Comparison of ENCODE assay signal across 7 cellular contexts in the genomic region with DNA sequence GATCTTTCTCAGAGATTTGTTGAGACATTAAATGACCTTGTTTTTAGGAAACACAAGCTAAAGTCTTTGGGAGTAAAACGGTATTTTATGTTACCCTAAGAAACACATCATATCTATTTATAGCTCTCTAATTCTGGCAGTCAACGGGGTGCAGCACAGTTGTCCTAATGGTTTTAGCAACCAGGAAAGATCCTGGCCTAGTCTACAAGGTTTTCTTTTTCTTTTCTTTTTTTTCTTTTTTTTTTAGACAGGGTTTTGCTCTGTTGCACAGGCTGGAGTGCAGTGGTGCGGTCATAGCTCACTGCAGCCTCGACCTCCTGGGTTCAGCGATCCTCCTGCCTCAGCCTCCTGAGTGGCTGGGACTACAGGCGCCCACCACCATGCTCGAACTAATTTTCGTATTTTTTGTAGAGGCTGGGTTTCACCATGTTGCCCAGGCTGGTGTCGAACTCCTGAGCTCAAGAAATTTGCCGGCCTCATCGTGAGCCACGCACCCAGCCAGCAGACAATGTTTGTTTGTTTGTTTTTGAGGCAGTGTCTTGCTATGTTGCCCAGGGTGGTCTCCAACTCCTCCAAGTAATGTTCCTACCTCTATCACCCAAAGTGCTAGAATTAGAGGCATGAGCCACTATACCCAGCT. TPM values are rescaled to one million over a fixed set of nuclear protein-coding genes. Genes with fewer than 3 reads are reported as not detected.
DNase-seq lines count a peak whose midpoint lies in the region; ATAC-seq and TF ChIP-seq lines count a peak whose summit lies in the region.
"Had no signal": no experiment of that assay in that cellular context is flagged by ENCODE, and none has a peak within 500 bp of the region (broad histone marks: within the 10 kb centered on the region; RNA-seq: fewer than 3 reads in every experiment).

No MANE protein-coding gene starts in this region.

- H3K36me3 ChIP-seq in adipocyte (ENCODE audit: control insufficient read depth, insufficient read depth, low read length, severe bottlenecking) (peaks cover 18% of the 10 kb centered on the region), right atrium auricular region (peaks cover 26% of the 10 kb centered on the region), subcutaneous abdominal adipose tissue (ENCODE audit: control insufficient read depth in 5 of 5, insufficient read depth in 5 of 5, low read length in 5 of 5) (peaks cover 2 to 28% (median 26%) of the 10 kb centered on the region in 5 donors)

- TF ChIP-seq CTCF in right atrium auricular region (IDR thresholded peaks at IDR 0.05): no peak

- H3K9ac ChIP-seq in adipocyte (ENCODE audit: low read length) (peak overlapping the region; percentile 97), subcutaneous abdominal adipose tissue (ENCODE audit: low read length in 5 of 5) (peak overlapping the region; percentile 11 to 96 (median 53))

- H3K27me3 ChIP-seq in adipocyte (replicated peaks; ENCODE audit: control insufficient read depth, insufficient read depth, low read length) (no peaks in the 10 kb centered on the region), right atrium auricular region (no peaks in the 10 kb centered on the region), subcutaneous abdominal adipose tissue (ENCODE audit: control insufficient read depth in 5 of 5, insufficient read depth in 4 of 5, low read length in 5 of 5) (no peaks in the 10 kb centered on the region)

- DNase-seq in adipocyte (ENCODE audit: low read depth) (no peak), right atrium auricular region (ENCODE audit: low spot score) (no peak), T1000 (lab: John Stamatoyannopoulos, UW) (no peak)
- DNase-seq: activated T-cell treated with anti-CD3 and anti-CD28 coated beads, Interleukin-2, amount 50 U/mL, for 72 hours had no signal

- H3K9me3 ChIP-seq in adipocyte (ENCODE audit: control insufficient read depth, low read length) (no peaks in the 10 kb centered on the region), right atrium auricular region (no peaks in the 10 kb centered on the region), subcutaneous abdominal adipose tissue (ENCODE audit: control insufficient read depth in 5 of 5, low read length in 5 of 5) (no peaks in the 10 kb centered on the region)

- H3K27ac ChIP-seq in right atrium auricular region: peak overlapping the region; percentile 98 to 100
- H3K27ac ChIP-seq in subcutaneous abdominal adipose tissue (ENCODE audit: low read depth, low read length): peak overlapping the region; percentile 90

- peak overlapping the region; percentile 89 for H3K4me3 ChIP-seq in adipocyte (ENCODE audit: low read length)
- H3K4me3 ChIP-seq in right atrium auricular region: peak overlapping the region; percentile 69 to 87
- peak overlapping the region; percentile 70 to 80 (median 77) for H3K4me3 ChIP-seq in subcutaneous abdominal adipose tissue (ENCODE audit: low read depth in 1 of 5, low read length in 5 of 5)

- no peak for ATAC-seq in GM21723 (IDR thresholded peaks at IDR 0.05; ENCODE audit: unreplicated experiment)
- ATAC-seq in HG02852 (IDR thresholded peaks at IDR 0.05; ENCODE audit: unreplicated experiment): no peak
- ATAC-seq: activated T-cell treated with anti-CD3 and anti-CD28 coated beads, Interleukin-2, amount 50 U/mL, for 72 hours had no signal

- peaks cover 13% of the 10 kb centered on the region for H3K4me1 ChIP-seq in adipocyte (ENCODE audit: control insufficient read depth, insufficient read depth, low read length)
- peaks cover 0 to 22% of the 10 kb centered on the region in 2 donors for H3K4me1 ChIP-seq in right atrium auricular region
- peaks cover 3 to 27% (median 22%) of the 10 kb centered on the region in 5 donors for H3K4me1 ChIP-seq in subcutaneous abdominal adipose tissue (ENCODE audit: control insufficient read depth in 5 of 5, insufficient read depth in 5 of 5, low read length in 5 of 5)

RNA-seq across cellular contexts. Expression of a gene that starts 0.8 kb away (rescaled TPM):
- total RNA-seq in right atrium auricular region: 100 to 1,000 TPM; 136 to 347 TPM
- total RNA-seq: activated T-cell treated with anti-CD3 and anti-CD28 coated beads, Interleukin-2, amount 50 U/mL, for 72 hours had no signal

RNA-seq across cellular contexts. Expression of a gene that starts 13.1 kb away (rescaled TPM):
- total RNA-seq in right atrium auricular region: 100 to 1,000 TPM; 222 to 238 TPM

RNA-seq across cellular contexts. Expression of a gene that starts 37.7 kb away (rescaled TPM):
- 100 to 1,000 TPM; 107 to 110 TPM for total RNA-seq in right atrium auricular region

RNA-seq across cellular contexts. Expression of a gene that starts 38.3 kb away (rescaled TPM):
- total RNA-seq in right atrium auricular region: 100 to 1,000 TPM in 1 of 2 donors, 10 to 100 TPM in 1; 76.9 to 121 TPM

RNA-seq across cellular contexts. Expression of a gene that starts 42.1 kb away (rescaled TPM):
- total RNA-seq in right atrium auricular region: not detected
